Comparison of ENCODE assay signal across 15 cellular contexts in genomic region chr20:43188861-43189613, GRCh38. TPM values are rescaled to one million over a fixed set of nuclear protein-coding genes. Genes with fewer than 3 reads are reported as not detected.
DNase-seq lines count a peak whose midpoint lies in the region; ATAC-seq and TF ChIP-seq lines count a peak whose summit lies in the region.
"Had no signal": no experiment of that assay in that cellular context is flagged by ENCODE, and none has a peak within 500 bp of the region (broad histone marks: within the 10 kb centered on the region; RNA-seq: fewer than 3 reads in every experiment).

No MANE protein-coding gene starts in this region.

- ATAC-seq in heart left ventricle (peak in 1 of 4 donors; percentile 27), GM19397 (IDR thresholded peaks at IDR 0.05; ENCODE audit: unreplicated experiment) (no peak), HG03095 (IDR thresholded peaks at IDR 0.05; ENCODE audit: unreplicated experiment) (no peak)
- ATAC-seq: natural killer cell treated with Interleukin-12 subunit alpha and Interleukin-12 subunit beta and Interleukin-15 and Interleukin-18, amount 100 ng/mL, for 72 hours had no signal

- TF ChIP-seq CTCF in heart left ventricle (IDR thresholded peaks at IDR 0.05) (no peak), right atrium auricular region (IDR thresholded peaks at IDR 0.05) (no peak), brain (conservative IDR thresholded peaks at IDR 0.05) (no peak), mesothelial cell of epicardium (IDR thresholded peaks at IDR 0.05; ENCODE audit: unreplicated experiment) (no peak)

- POLR2A ChIA-PET in activated CD4-positive, alpha-beta memory T cell treated with anti-CD3 and anti-CD28 coated beads for 36 hours (lab: Charles Lee): no interaction called here

- CTCF ChIA-PET in activated CD4-positive, alpha-beta memory T cell treated with anti-CD3 and anti-CD28 coated beads for 36 hours (lab: Charles Lee): interaction anchor here (0.8 to 2.4 kb wide), 3 partner anchors 28 to 1451 kb away, joined by 3 to 5 read pairs (median 3); no protein-coding TSS in a partner anchor

- DNase-seq in heart left ventricle (no peak), right atrium auricular region (ENCODE audit: low spot score) (no peak), mesothelial cell of epicardium (ENCODE audit: low spot score in 2 of 2, unreplicated experiment in 2 of 2) (no peak)
- DNase-seq in activated CD4-positive, alpha-beta memory T cell treated with anti-CD3 and anti-CD28 coated beads for 36 hours: no peak
- DNase-seq: activated CD4-positive, alpha-beta T cell treated with anti-CD3 and anti-CD28 coated beads, Interleukin-2, amount 50 U/mL, for 1 hour; effector CD8-positive, alpha-beta T cell; NCI-H2081; stimulated activated CD4-positive, alpha-beta T cell treated with anti-CD3 and anti-CD28 coated beads, Interleukin-12 subunit alpha, Interleukin-12 subunit beta, amount 100 ng/mL, for 4 hours had no signal

- H3K4me3 Mint-ChIP-seq in brain: peak overlapping the region in 3 of 5 experiments; percentile 76 to 82 (median 76)
- peak overlapping the region; percentile 24 for H3K4me3 Mint-ChIP-seq in mesothelial cell of epicardium
- no peak overlapping the region for H3K4me3 Mint-ChIP-seq in activated CD4-positive, alpha-beta memory T cell treated with anti-CD3 and anti-CD28 coated beads for 36 hours
- H3K4me3 Mint-ChIP-seq: natural killer cell treated with Interleukin-12 subunit alpha and Interleukin-12 subunit beta and Interleukin-15 and Interleukin-18, amount 100 ng/mL, for 72 hours; T-helper 1 cell treated with Interleukin-12 subunit alpha and Interleukin-12 subunit beta and Interleukin-4 antibody, amounts not matched to agents 30 μg/mL and 1 μg/mL, for 36 hours had no signal

- H3K9me3 Mint-ChIP-seq in brain (peaks cover 0 to 59% (median 3%) of the 10 kb centered on the region in 5 experiments), mesothelial cell of epicardium (no peaks in the 10 kb centered on the region)
- no peaks in the 10 kb centered on the region for H3K9me3 Mint-ChIP-seq in activated CD4-positive, alpha-beta memory T cell treated with anti-CD3 and anti-CD28 coated beads for 36 hours
- H3K9me3 Mint-ChIP-seq: natural killer cell treated with Interleukin-12 subunit alpha and Interleukin-12 subunit beta and Interleukin-15 and Interleukin-18, amount 100 ng/mL, for 72 hours; T-helper 1 cell treated with Interleukin-12 subunit alpha and Interleukin-12 subunit beta and Interleukin-4 antibody, amounts not matched to agents 30 μg/mL and 1 μg/mL, for 36 hours had no signal

- H3K4me3 ChIP-seq in heart left ventricle (peak overlapping the region in 8 of 12 donors; percentile 25 to 47 (median 36)), right atrium auricular region (peak overlapping the region in 1 of 2 donors; percentile 26), urinary bladder (ENCODE audit: low read depth, low read length) (peak overlapping the region; percentile 12)
- H3K4me3 ChIP-seq: tibial nerve had no signal

- H3K27me3 ChIP-seq in heart left ventricle: peaks cover 9 to 81% (median 47%) of the 10 kb centered on the region in 9 donors
- H3K27me3 ChIP-seq in right atrium auricular region: peaks cover 5 to 10% of the 10 kb centered on the region in 2 donors

- H3K9me3 ChIP-seq in heart left ventricle (no peaks in the 10 kb centered on the region), right atrium auricular region (no peaks in the 10 kb centered on the region)
- H3K9me3 ChIP-seq: tibial nerve had no signal

- 1 to 2% (median 1%) methylated on average over 15 to 71 of the region's 71 CpGs for WGBS in heart left ventricle, 4 donors
- 2% methylated on average over 71 of the region's 71 CpGs for WGBS in urinary bladder

- peaks cover 49% of the 10 kb centered on the region for H3K27me3 Mint-ChIP-seq in brain
- peaks cover 85% of the 10 kb centered on the region for H3K27me3 Mint-ChIP-seq in mesothelial cell of epicardium (ENCODE audit: low read depth)
- H3K27me3 Mint-ChIP-seq in activated CD4-positive, alpha-beta memory T cell treated with anti-CD3 and anti-CD28 coated beads for 36 hours: peaks cover 43% of the 10 kb centered on the region

- H3K36me3 Mint-ChIP-seq in brain (no peaks in the 10 kb centered on the region), mesothelial cell of epicardium (no peaks in the 10 kb centered on the region)
- H3K36me3 Mint-ChIP-seq in activated CD4-positive, alpha-beta memory T cell treated with anti-CD3 and anti-CD28 coated beads for 36 hours: no peaks in the 10 kb centered on the region
- H3K36me3 Mint-ChIP-seq: natural killer cell treated with Interleukin-12 subunit alpha and Interleukin-12 subunit beta and Interleukin-15 and Interleukin-18, amount 100 ng/mL, for 72 hours had no signal

- no peak overlapping the region for H3K27ac Mint-ChIP-seq in brain
- H3K27ac Mint-ChIP-seq in mesothelial cell of epicardium: no peak overlapping the region
- H3K27ac Mint-ChIP-seq in activated CD4-positive, alpha-beta memory T cell treated with anti-CD3 and anti-CD28 coated beads for 36 hours: no peak overlapping the region
- H3K27ac Mint-ChIP-seq: natural killer cell treated with Interleukin-12 subunit alpha and Interleukin-12 subunit beta and Interleukin-15 and Interleukin-18, amount 100 ng/mL, for 72 hours; T-helper 1 cell treated with Interleukin-12 subunit alpha and Interleukin-12 subunit beta and Interleukin-4 antibody, amounts not matched to agents 30 μg/mL and 1 μg/mL, for 36 hours had no signal

- H3K4me1 ChIP-seq in heart left ventricle (peaks cover 0 to 22% (median 5%) of the 10 kb centered on the region in 12 donors), right atrium auricular region (peaks cover 0 to 16% of the 10 kb centered on the region in 2 donors), urinary bladder (ENCODE audit: insufficient read depth) (no peaks in the 10 kb centered on the region)

- intact Hi-C loops in heart left ventricle (cut with DNase I): loop anchor here (2.0 to 10.0 kb wide), 8 partner anchors 654 to 1452 kb away; no protein-coding TSS in a partner anchor
- intact Hi-C loops in activated CD4-positive, alpha-beta memory T cell treated with anti-CD3 and anti-CD28 coated beads for 36 hours (cut with micrococcal nuclease): no loop called here

- H3K36me3 ChIP-seq in heart left ventricle (no peaks in the 10 kb centered on the region), right atrium auricular region (no peaks in the 10 kb centered on the region), urinary bladder (ENCODE audit: insufficient read depth) (no peaks in the 10 kb centered on the region)
- H3K36me3 ChIP-seq: tibial nerve had no signal

- H3K27ac ChIP-seq in heart left ventricle: no peak overlapping the region
- no peak overlapping the region for H3K27ac ChIP-seq in right atrium auricular region
- no peak overlapping the region for H3K27ac ChIP-seq in urinary bladder (ENCODE audit: low read depth)
- H3K27ac ChIP-seq: tibial nerve had no signal

- peaks cover 38% of the 10 kb centered on the region for H3K4me1 Mint-ChIP-seq in brain
- H3K4me1 Mint-ChIP-seq in mesothelial cell of epicardium: peaks cover 2% of the 10 kb centered on the region
- H3K4me1 Mint-ChIP-seq in activated CD4-positive, alpha-beta memory T cell treated with anti-CD3 and anti-CD28 coated beads for 36 hours (ENCODE audit: low read depth): peaks cover 8% of the 10 kb centered on the region

- TF ChIP-seq POLR2A in heart left ventricle (IDR thresholded peaks at IDR 0.05): no peak

RNA-seq across cellular contexts. Expression of gene PTPRT, which starts 0.7 kb away (rescaled TPM):
- total RNA-seq in heart left ventricle (1 to 10 TPM in 1 of 9 donors, under 1 TPM in 6, not detected in 2; 0.07 to 2.5 (median 0.30) TPM), right atrium auricular region (under 1 TPM; 0.11 to 0.35 TPM), mesothelial cell of epicardium (0.69 to 0.86 TPM (median 0.80 TPM) in 3 replicates), urinary bladder (1.9 TPM)
- polyA plus RNA-seq in heart left ventricle (under 1 TPM; 0.04 to 0.10 TPM), brain (ENCODE audit: insufficient read depth, low read depth, low replicate concordance) (19.2 TPM), urinary bladder (0.09 TPM)
- total RNA-seq in activated CD4-positive, alpha-beta memory T cell treated with anti-CD3 and anti-CD28 coated beads for 36 hours: not detected
- total RNA-seq: natural killer cell treated with Interleukin-12 subunit alpha and Interleukin-12 subunit beta and Interleukin-15 and Interleukin-18, amount 100 ng/mL, for 72 hours had no signal
